1 cellular context compared by ENCODE assay signal in the genomic region with DNA sequence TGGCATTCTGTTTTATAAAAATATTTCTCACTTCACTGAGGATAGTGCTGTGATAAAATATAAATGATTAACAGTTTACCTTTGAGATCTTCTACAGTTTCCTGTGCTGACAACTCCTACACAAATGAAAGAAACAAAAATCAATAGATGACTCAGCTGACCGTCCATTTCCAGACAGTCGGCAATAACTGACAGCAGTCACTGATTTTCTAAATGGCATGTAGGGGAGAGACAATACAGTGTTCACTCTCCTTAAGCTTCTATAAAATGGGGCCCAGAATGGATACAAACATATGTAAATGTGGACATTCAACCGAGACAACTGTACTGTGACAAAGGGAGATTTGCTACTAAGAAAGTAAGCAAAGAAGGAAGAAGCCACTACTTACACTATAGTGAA.
TF ChIP-seq lines count a peak whose summit lies in the region.

No MANE protein-coding gene starts in this region.

TF ChIP-seq in SK-N-SH, 30 proteins besides CTCF, POLR2A, EP300 and RAD21 (continued from another document):
- TF ChIP-seq FOXJ3 (CRISPR knock-in tag; IDR thresholded peaks at IDR 0.05) (no peak), MEF2A (IDR thresholded peaks at IDR 0.05; ENCODE audit: borderline replicate concordance, low read depth) (no peak), FOSL2 (IDR thresholded peaks at IDR 0.05; ENCODE audit: borderline replicate concordance, low read depth) (no peak), ELF1 (IDR thresholded peaks at IDR 0.05) (no peak), GABPA (IDR thresholded peaks at IDR 0.05; ENCODE audit: low read depth) (no peak), MXI1 (IDR thresholded peaks at IDR 0.05; ENCODE audit: low read depth, low read length) (no peak), RFX5 (IDR thresholded peaks at IDR 0.05; ENCODE audit: low read length) (no peak), NFIC (IDR thresholded peaks at IDR 0.05; ENCODE audit: borderline replicate concordance) (no peak)
- TF ChIP-seq, protein P1, sequence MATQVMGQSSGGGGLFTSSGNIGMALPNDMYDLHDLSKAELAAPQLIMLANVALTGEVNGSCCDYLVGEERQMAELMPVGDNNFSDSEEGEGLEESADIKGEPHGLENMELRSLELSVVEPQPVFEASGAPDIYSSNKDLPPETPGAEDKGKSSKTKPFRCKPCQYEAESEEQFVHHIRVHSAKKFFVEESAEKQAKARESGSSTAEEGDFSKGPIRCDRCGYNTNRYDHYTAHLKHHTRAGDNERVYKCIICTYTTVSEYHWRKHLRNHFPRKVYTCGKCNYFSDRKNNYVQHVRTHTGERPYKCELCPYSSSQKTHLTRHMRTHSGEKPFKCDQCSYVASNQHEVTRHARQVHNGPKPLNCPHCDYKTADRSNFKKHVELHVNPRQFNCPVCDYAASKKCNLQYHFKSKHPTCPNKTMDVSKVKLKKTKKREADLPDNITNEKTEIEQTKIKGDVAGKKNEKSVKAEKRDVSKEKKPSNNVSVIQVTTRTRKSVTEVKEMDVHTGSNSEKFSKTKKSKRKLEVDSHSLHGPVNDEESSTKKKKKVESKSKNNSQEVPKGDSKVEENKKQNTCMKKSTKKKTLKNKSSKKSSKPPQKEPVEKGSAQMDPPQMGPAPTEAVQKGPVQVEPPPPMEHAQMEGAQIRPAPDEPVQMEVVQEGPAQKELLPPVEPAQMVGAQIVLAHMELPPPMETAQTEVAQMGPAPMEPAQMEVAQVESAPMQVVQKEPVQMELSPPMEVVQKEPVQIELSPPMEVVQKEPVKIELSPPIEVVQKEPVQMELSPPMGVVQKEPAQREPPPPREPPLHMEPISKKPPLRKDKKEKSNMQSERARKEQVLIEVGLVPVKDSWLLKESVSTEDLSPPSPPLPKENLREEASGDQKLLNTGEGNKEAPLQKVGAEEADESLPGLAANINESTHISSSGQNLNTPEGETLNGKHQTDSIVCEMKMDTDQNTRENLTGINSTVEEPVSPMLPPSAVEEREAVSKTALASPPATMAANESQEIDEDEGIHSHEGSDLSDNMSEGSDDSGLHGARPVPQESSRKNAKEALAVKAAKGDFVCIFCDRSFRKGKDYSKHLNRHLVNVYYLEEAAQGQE (IDR thresholded peaks at IDR 0.05; ENCODE audit: low read depth, low read length) = no peak
- TF ChIP-seq, protein P2, sequence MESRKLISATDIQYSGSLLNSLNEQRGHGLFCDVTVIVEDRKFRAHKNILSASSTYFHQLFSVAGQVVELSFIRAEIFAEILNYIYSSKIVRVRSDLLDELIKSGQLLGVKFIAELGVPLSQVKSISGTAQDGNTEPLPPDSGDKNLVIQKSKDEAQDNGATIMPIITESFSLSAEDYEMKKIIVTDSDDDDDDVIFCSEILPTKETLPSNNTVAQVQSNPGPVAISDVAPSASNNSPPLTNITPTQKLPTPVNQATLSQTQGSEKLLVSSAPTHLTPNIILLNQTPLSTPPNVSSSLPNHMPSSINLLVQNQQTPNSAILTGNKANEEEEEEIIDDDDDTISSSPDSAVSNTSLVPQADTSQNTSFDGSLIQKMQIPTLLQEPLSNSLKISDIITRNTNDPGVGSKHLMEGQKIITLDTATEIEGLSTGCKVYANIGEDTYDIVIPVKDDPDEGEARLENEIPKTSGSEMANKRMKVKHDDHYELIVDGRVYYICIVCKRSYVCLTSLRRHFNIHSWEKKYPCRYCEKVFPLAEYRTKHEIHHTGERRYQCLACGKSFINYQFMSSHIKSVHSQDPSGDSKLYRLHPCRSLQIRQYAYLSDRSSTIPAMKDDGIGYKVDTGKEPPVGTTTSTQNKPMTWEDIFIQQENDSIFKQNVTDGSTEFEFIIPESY (IDR thresholded peaks at IDR 0.05; ENCODE audit: borderline replicate concordance, low read depth) = no peak
- TF ChIP-seq, protein P3, sequence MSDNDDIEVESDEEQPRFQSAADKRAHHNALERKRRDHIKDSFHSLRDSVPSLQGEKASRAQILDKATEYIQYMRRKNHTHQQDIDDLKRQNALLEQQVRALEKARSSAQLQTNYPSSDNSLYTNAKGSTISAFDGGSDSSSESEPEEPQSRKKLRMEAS (IDR thresholded peaks at IDR 0.05; ENCODE audit: low read depth) = no peak
